Comparison of ENCODE assay signal across 8 cellular contexts in the genomic region with DNA sequence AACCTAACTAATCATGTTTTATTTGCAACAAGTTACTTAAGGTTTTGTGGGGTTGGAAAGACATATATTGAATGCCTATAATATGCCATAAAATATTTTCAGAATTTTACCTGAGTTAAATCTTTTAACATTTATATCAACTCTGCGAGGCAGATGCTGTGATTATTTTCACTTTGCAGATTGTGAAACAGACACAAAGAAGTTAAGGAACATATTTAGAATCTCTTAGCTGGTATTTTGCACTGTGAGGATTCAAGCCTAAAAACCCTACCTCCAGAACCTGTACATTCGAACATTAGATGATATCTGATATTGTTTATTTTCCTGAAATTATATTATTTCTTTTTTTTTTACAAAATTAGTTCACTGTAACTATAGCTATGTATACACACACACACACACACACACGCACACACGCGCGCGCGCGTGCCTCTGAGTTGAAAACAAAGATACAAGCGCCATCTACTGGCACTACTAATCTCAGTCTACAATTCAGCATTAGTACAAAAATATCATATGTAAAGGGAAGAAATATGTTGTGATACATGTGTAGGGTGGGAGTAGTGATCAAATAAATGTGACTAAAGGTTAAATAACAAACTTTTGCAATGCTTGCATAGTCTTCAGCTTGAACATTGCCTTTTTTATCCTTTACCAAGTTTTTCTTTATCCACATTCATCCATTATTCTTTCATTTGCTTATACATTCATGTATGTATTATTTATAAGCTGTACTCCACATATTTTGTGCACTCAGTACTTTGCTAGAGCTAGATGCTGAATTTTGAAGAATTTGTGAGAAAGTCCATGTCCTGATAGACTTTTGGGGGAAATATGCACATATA.
DNase-seq lines count a peak whose midpoint lies in the region; ATAC-seq and TF ChIP-seq lines count a peak whose summit lies in the region.

No MANE protein-coding gene starts in this region.

- WGBS in right cardiac atrium, result 3% methylated on average over 10 of the region's 10 CpGs
- 1 to 4% methylated on average over 10 of the region's 10 CpGs for WGBS in sigmoid colon, 2 donors

- DNase-seq in GM12864 (ENCODE audit: low read depth) (peak; percentile 8), NCI-H1105 (lab: John Stamatoyannopoulos, UW) (peak; percentile 21), T-helper 17 cell (peak; percentile 25 to 48 (median 31)), amniotic stem cell (lab: John Stamatoyannopoulos, UW) (peak; percentile 68), right cardiac atrium (peak; percentile 73 to 94 (median 89)), sigmoid colon (no peak), NCI-H187 treated with DMSO at 0.1 percent for 48 hours (lab: John Stamatoyannopoulos, UW) (no peak)

- H3K27ac ChIP-seq in right cardiac atrium (ENCODE audit: low read length), result no peak overlapping the region
- H3K27ac ChIP-seq in sigmoid colon, result no peak overlapping the region

- H3K4me3 ChIP-seq in GM12864 (ENCODE audit: low read depth, low read length), result no peak overlapping the region
- H3K4me3 ChIP-seq in right cardiac atrium (ENCODE audit: low read length), result peak overlapping the region; percentile 48
- peak overlapping the region in 3 of 4 donors; percentile 6 to 32 (median 25) for H3K4me3 ChIP-seq in sigmoid colon

- H3K36me3 ChIP-seq in sigmoid colon, result no peaks in the 10 kb centered on the region

- peak; percentile 49 for TF ChIP-seq CTCF in GM12864 (IDR thresholded peaks at IDR 0.05; ENCODE audit: low read depth, low read length, missing control alignments)
- peak in 2 of 4 experiments; percentile 34 to 56 for TF ChIP-seq CTCF in sigmoid colon (IDR thresholded peaks at IDR 0.05)

- no peak overlapping the region for H3K4me3 Mint-ChIP-seq in T-helper 17 cell

- H3K36me3 Mint-ChIP-seq in T-helper 17 cell (ENCODE audit: low read depth), result no peaks in the 10 kb centered on the region

- H3K9me3 ChIP-seq in T-helper 17 cell (ENCODE audit: control insufficient read depth, low read length, poor library complexity, severe bottlenecking) (no peaks in the 10 kb centered on the region), right cardiac atrium (ENCODE audit: control insufficient read depth, low read length) (no peaks in the 10 kb centered on the region), sigmoid colon (no peaks in the 10 kb centered on the region)

- ATAC-seq in HG02610 (IDR thresholded peaks at IDR 0.05; ENCODE audit: unreplicated experiment), result peak; percentile 89
- ATAC-seq in T-helper 17 cell, result peak; percentile 81
- ATAC-seq in right cardiac atrium, result peak; percentile 68 to 69

- no peak for TF ChIP-seq EP300 in sigmoid colon (IDR thresholded peaks at IDR 0.05)

- H3K27me3 ChIP-seq in right cardiac atrium (ENCODE audit: control insufficient read depth, insufficient read depth) (no peaks in the 10 kb centered on the region), sigmoid colon (no peaks in the 10 kb centered on the region)

- no peak for TF ChIP-seq POLR2A in sigmoid colon (IDR thresholded peaks at IDR 0.05)

- peaks cover 5% of the 10 kb centered on the region for H3K4me1 Mint-ChIP-seq in T-helper 17 cell

- H3K27me3 Mint-ChIP-seq in T-helper 17 cell, result peaks cover 12% of the 10 kb centered on the region

- intact Hi-C loops in right cardiac atrium (cut with DNase I) (loop anchor here in 1 of 4 donors (10.0 kb wide), 1 partner anchor 1129 kb away; no protein-coding TSS in a partner anchor), sigmoid colon (cut with DNase I) (loop anchor here (5.0 to 10.0 kb wide), 2 partner anchors 1132 to 1989 kb away; no protein-coding TSS in a partner anchor)

- H3K27ac Mint-ChIP-seq in T-helper 17 cell, result no peak overlapping the region

- H3K4me1 ChIP-seq in right cardiac atrium (ENCODE audit: control insufficient read depth, insufficient read depth, low read length), result no peaks in the 10 kb centered on the region
- no peaks in the 10 kb centered on the region for H3K4me1 ChIP-seq in sigmoid colon

Comparison
In these comparisons a context has a peak if more than half of its experiments do, and no peak if none do; other contexts are left out.
1. DNase-seq: peak in GM12864 (single experiment), NCI-H1105 (single experiment), T-helper 17 cell (3 of 3), amniotic stem cell (single experiment) and right cardiac atrium (3 of 3); none in sigmoid colon (single experiment) and NCI-H187 treated with DMSO at 0.1 percent for 48 hours (single experiment).
2. Peak in every context shown above with its lines, with median percentiles within 50 percentile points of each other: ATAC-seq.